Comparison of ENCODE assay signal across 29 cellular contexts in genomic region chr10:474946-475345, GRCh38.
"Had no signal": no experiment of that assay in that cellular context is flagged by ENCODE, and none has a peak within 500 bp of the region (broad histone marks: within the 10 kb centered on the region; RNA-seq: fewer than 3 reads in every experiment).

No MANE protein-coding gene starts in this region.

- H3K4me3 Mint-ChIP-seq: effector memory CD8-positive, alpha-beta T cell; immature natural killer cell; memory B cell; mesothelial cell of epicardium; naive B cell; natural killer cell treated with Interleukin-12 subunit alpha and Interleukin-12 subunit beta and Interleukin-15 and Interleukin-18, amount 100 ng/mL, for 72 hours; neural crest cell; stimulated activated memory B cell treated with anti-CD40 and anti-IgM and Interleukin-4, amounts not matched to agents 10 μg/mL and 1 μg/mL and 100 μg/mL, for 72 hours; type B pancreatic cell had no signal

- ATAC-seq: effector memory CD8-positive, alpha-beta T cell; mucosa of descending colon; natural killer cell treated with Interleukin-12 subunit alpha and Interleukin-12 subunit beta and Interleukin-15 and Interleukin-18, amount 100 ng/mL, for 72 hours; pancreas; stimulated activated memory B cell treated with anti-CD40 and anti-IgM and Interleukin-4, amounts not matched to agents 10 μg/mL and 1 μg/mL and 100 μg/mL, for 72 hours; stimulated activated naive CD8-positive, alpha-beta T cell treated with anti-CD3 and anti-CD28 coated beads, Interleukin-15, Interleukin-2, amounts not matched to agents 100 U/mL and 50 U/mL, for 24 hours had no signal

- FAIRE-seq: endometrium, keratinocyte, pancreas, urothelium cell line had no signal

- DNase-seq: colonic mucosa; dermis blood vessel endothelial cell; effector memory CD8-positive, alpha-beta T cell; erythroblast; esophagus squamous epithelium; foreskin melanocyte; hypothalamus; immature natural killer cell; mucosa of descending colon; naive B cell; pancreas; sigmoid colon; stimulated activated CD4-positive, alpha-beta T cell treated with anti-CD3 and anti-CD28 coated beads, Interleukin-4, amount 100 ng/mL, for 4 hours; stimulated activated naive CD8-positive, alpha-beta T cell treated with anti-CD3 and anti-CD28 coated beads, Interleukin-15, Interleukin-2, amounts not matched to agents 100 U/mL and 50 U/mL, for 24 hours; substantia nigra; testis; tibial artery had no signal

- H3K4me3 ChIP-seq: colonic mucosa, esophagus squamous epithelium, lung, mucosa of descending colon, pancreas, sigmoid colon, testis, tibial artery had no signal

- H3K27ac Mint-ChIP-seq: effector memory CD8-positive, alpha-beta T cell; immature natural killer cell; memory B cell; natural killer cell treated with Interleukin-12 subunit alpha and Interleukin-12 subunit beta and Interleukin-15 and Interleukin-18, amount 100 ng/mL, for 72 hours; stimulated activated memory B cell treated with anti-CD40 and anti-IgM and Interleukin-4, amounts not matched to agents 10 μg/mL and 1 μg/mL and 100 μg/mL, for 72 hours; type B pancreatic cell had no signal

- H3K27me3 ChIP-seq: colonic mucosa, esophagus squamous epithelium, neutrophil, pancreas, sigmoid colon, testis, tibial artery had no signal

- H3K36me3 ChIP-seq: colonic mucosa, neutrophil had no signal

- H3K27me3 Mint-ChIP-seq: effector memory CD8-positive, alpha-beta T cell; progenitor cell of endocrine pancreas; type B pancreatic cell had no signal

- H3K36me3 Mint-ChIP-seq: stimulated activated memory B cell treated with anti-CD40 and anti-IgM and Interleukin-4, amounts not matched to agents 10 μg/mL and 1 μg/mL and 100 μg/mL, for 72 hours had no signal
